34 cellular contexts compared by ENCODE assay signal in genomic region chr20:47866480-47866879, GRCh38.
"Had no signal": no experiment of that assay in that cellular context is flagged by ENCODE, and none has a peak within 500 bp of the region (broad histone marks: within the 10 kb centered on the region; RNA-seq: fewer than 3 reads in every experiment).

No MANE protein-coding gene starts in this region.

- H3K36me3 Mint-ChIP-seq: activated CD4-positive, alpha-beta memory T cell treated with anti-CD3 and anti-CD28 coated beads for 36 hours; activated naive CD4-positive, alpha-beta T cell treated with anti-CD3 and anti-CD28 coated beads, Interleukin-2, amount 50 U/mL, for 72 hours; activated naive CD8-positive, alpha-beta T cell treated with anti-CD3 and anti-CD28 coated beads for 36 hours had no signal

- H3K27me3 ChIP-seq: body of pancreas had no signal

- H3K4me1 ChIP-seq: adrenal gland, body of pancreas, breast epithelium had no signal

- H3K9me3 ChIP-seq: adrenal gland, body of pancreas had no signal

- H3K27ac Mint-ChIP-seq: activated B cell treated with CpG ODN at 0.5 μM for 24 hours; activated CD4-positive, alpha-beta memory T cell treated with anti-CD3 and anti-CD28 coated beads for 36 hours; activated CD4-positive, alpha-beta T cell treated with anti-CD3 and anti-CD28 coated beads, Interleukin-2, amount 10 ng/mL, durations not matched to agents 24 days and 14 days; activated CD8-positive, alpha-beta T cell treated with anti-CD3 and anti-CD28 coated beads for 36 hours; activated naive CD4-positive, alpha-beta T cell treated with anti-CD3 and anti-CD28 coated beads, Interleukin-2, amount 50 U/mL, for 72 hours; activated naive CD8-positive, alpha-beta T cell treated with anti-CD3 and anti-CD28 coated beads for 36 hours; activated T-cell treated with anti-CD3 and anti-CD28 coated beads, Interleukin-2, amount 50 U/mL, for 72 hours; activated T-helper 1 cell treated with anti-CD3 and anti-CD28 coated beads, Interleukin-12 subunit alpha, Interleukin-12 subunit beta, Interleukin-2, Interleukin-4 antibody, amounts not matched to agents 30 ng/mL and 10 ng/mL and 1 ng/mL, durations not matched to agents 14 hours and 24 hours and 36 hours; activated T-helper 17 cell treated with anti-CD3 and anti-CD28 coated beads, Interleukin-2, amount 50 U/mL, for 72 hours; T-helper 1 cell treated with Interleukin-12 subunit alpha and Interleukin-12 subunit beta and Interleukin-4 antibody, amounts not matched to agents 30 μg/mL and 1 μg/mL, for 36 hours; T-helper 2 cell treated with Interferon-gamma antibody and Interleukin-4, amounts not matched to agents 5 μg/mL and 100 μg/mL, for 36 hours had no signal

- H3K4me3 ChIP-seq: adrenal gland, body of pancreas, breast epithelium had no signal

- H3K4me1 Mint-ChIP-seq: activated B cell treated with CpG ODN at 0.5 μM for 24 hours; activated CD4-positive, alpha-beta T cell treated with anti-CD3 and anti-CD28 coated beads, Interleukin-2, amount 10 ng/mL, durations not matched to agents 24 days and 14 days; activated naive CD8-positive, alpha-beta T cell treated with anti-CD3 and anti-CD28 coated beads for 36 hours; activated T-helper 17 cell treated with anti-CD3 and anti-CD28 coated beads, Interleukin-2, amount 50 U/mL, for 72 hours had no signal

- DNase-seq: activated B cell treated with CpG ODN at 0.5 μM for 24 hours; activated CD4-positive, alpha-beta memory T cell treated with anti-CD3 and anti-CD28 coated beads for 36 hours; activated CD4-positive, alpha-beta T cell treated with anti-CD3 and anti-CD28 coated beads for 4 hours; activated CD4-positive, alpha-beta T cell treated with anti-CD3 and anti-CD28 coated beads, Interleukin-2, amount 10 ng/mL, durations not matched to agents 24 days and 14 days; activated CD4-positive, alpha-beta T cell treated with anti-CD3 and anti-CD28 coated beads, Interleukin-2, amount 50 U/mL, for 1 hour; activated CD4-positive, alpha-beta T cell treated with anti-CD3 and anti-CD28 coated beads, Interleukin-2, amount 50 U/mL, for 4 hours; activated CD4-positive, CD25-positive, alpha-beta regulatory T cell treated with anti-CD3 and anti-CD28 coated beads, Interleukin-2, amount 50 U/mL, for 72 hours; activated CD8-positive, alpha-beta memory T cell treated with anti-CD3 and anti-CD28 coated beads, Interleukin-2, amount 50 U/mL, for 4 hours; activated CD8-positive, alpha-beta T cell treated with anti-CD3 and anti-CD28 coated beads for 36 hours; activated effector memory CD4-positive, alpha-beta T cell treated with anti-CD3 and anti-CD28 coated beads, Interleukin-2, amount 50 U/mL, for 16 hours; activated gamma-delta T cell treated with Interleukin-2 at 50 U/mL for 16 hours; activated naive CD4-positive, alpha-beta T cell; activated naive CD4-positive, alpha-beta T cell treated with anti-CD3 and anti-CD28 coated beads, Interleukin-2, amount 50 U/mL, for 16 hours; activated naive CD8-positive, alpha-beta T cell treated with anti-CD3 and anti-CD28 coated beads for 36 hours; activated T-cell treated with anti-CD3 and anti-CD28 coated beads for 4 hours; activated T-cell treated with anti-CD3 and anti-CD28 coated beads, Interleukin-2, amount 50 U/mL, for 1 hour; activated T-cell treated with anti-CD3 and anti-CD28 coated beads, Interleukin-2, amount 50 U/mL, for 4 hours; activated T-cell treated with anti-CD3 and anti-CD28 coated beads, Interleukin-2, amount 50 U/mL, for 72 hours; adrenal gland; amniotic stem cell; aorta; body of pancreas; brain microvascular endothelial cell; central memory CD4-positive, alpha-beta T cell; T-helper 1 cell; T-helper 2 cell; T-helper 9 cell had no signal

- H3K9me3 Mint-ChIP-seq: activated CD4-positive, alpha-beta memory T cell treated with anti-CD3 and anti-CD28 coated beads for 36 hours; activated CD4-positive, alpha-beta T cell treated with anti-CD3 and anti-CD28 coated beads, Interleukin-2, amount 10 ng/mL, durations not matched to agents 24 days and 14 days; activated CD8-positive, alpha-beta T cell treated with anti-CD3 and anti-CD28 coated beads for 36 hours; activated naive CD4-positive, alpha-beta T cell treated with anti-CD3 and anti-CD28 coated beads, Interleukin-2, amount 50 U/mL, for 72 hours; activated naive CD8-positive, alpha-beta T cell treated with anti-CD3 and anti-CD28 coated beads for 36 hours; activated T-cell treated with anti-CD3 and anti-CD28 coated beads, Interleukin-2, amount 50 U/mL, for 72 hours; activated T-helper 1 cell treated with anti-CD3 and anti-CD28 coated beads, Interleukin-12 subunit alpha, Interleukin-12 subunit beta, Interleukin-2, Interleukin-4 antibody, amounts not matched to agents 30 ng/mL and 10 ng/mL and 1 ng/mL, durations not matched to agents 14 hours and 24 hours and 36 hours; activated T-helper 17 cell treated with anti-CD3 and anti-CD28 coated beads, Interleukin-2, amount 50 U/mL, for 72 hours; T-helper 1 cell treated with Interleukin-12 subunit alpha and Interleukin-12 subunit beta and Interleukin-4 antibody, amounts not matched to agents 30 μg/mL and 1 μg/mL, for 36 hours; T-helper 2 cell treated with Interferon-gamma antibody and Interleukin-4, amounts not matched to agents 5 μg/mL and 100 μg/mL, for 36 hours had no signal

- H3K36me3 ChIP-seq: adrenal gland, brain microvascular endothelial cell, breast epithelium had no signal

- H3K27ac ChIP-seq: adrenal gland, body of pancreas, brain microvascular endothelial cell, breast epithelium, VCaP had no signal

- H3K4me3 Mint-ChIP-seq: activated B cell treated with CpG ODN at 0.5 μM for 24 hours; activated CD4-positive, alpha-beta memory T cell treated with anti-CD3 and anti-CD28 coated beads for 36 hours; activated CD4-positive, alpha-beta T cell treated with anti-CD3 and anti-CD28 coated beads, Interleukin-2, amount 10 ng/mL, durations not matched to agents 24 days and 14 days; activated CD8-positive, alpha-beta T cell treated with anti-CD3 and anti-CD28 coated beads for 36 hours; activated naive CD8-positive, alpha-beta T cell treated with anti-CD3 and anti-CD28 coated beads for 36 hours; activated T-cell treated with anti-CD3 and anti-CD28 coated beads, Interleukin-2, amount 50 U/mL, for 4 hours; activated T-cell treated with anti-CD3 and anti-CD28 coated beads, Interleukin-2, amount 50 U/mL, for 72 hours; activated T-helper 1 cell treated with anti-CD3 and anti-CD28 coated beads, Interleukin-12 subunit alpha, Interleukin-12 subunit beta, Interleukin-2, Interleukin-4 antibody, amounts not matched to agents 30 ng/mL and 10 ng/mL and 1 ng/mL, durations not matched to agents 14 hours and 24 hours and 36 hours; activated T-helper 17 cell treated with anti-CD3 and anti-CD28 coated beads, Interleukin-2, amount 50 U/mL, for 72 hours; T-helper 1 cell treated with Interleukin-12 subunit alpha and Interleukin-12 subunit beta and Interleukin-4 antibody, amounts not matched to agents 30 μg/mL and 1 μg/mL, for 36 hours; T-helper 2 cell treated with Interferon-gamma antibody and Interleukin-4, amounts not matched to agents 5 μg/mL and 100 μg/mL, for 36 hours had no signal
